Comparison of ENCODE assay signal across 1 cellular context in genomic region chr7:130277763-130278643, GRCh38.
TF ChIP-seq lines count a peak whose summit lies in the region.

No MANE protein-coding gene starts in this region.

TF ChIP-seq in IMR-90, 13 proteins besides CTCF, POLR2A, EP300 and RAD21:
- TF ChIP-seq RFX5 (IDR thresholded peaks at IDR 0.05; ENCODE audit: low read depth, low read length) (no peak), SMC3 (IDR thresholded peaks at IDR 0.05; ENCODE audit: low read depth, low read length) (peak; percentile 45), CEBPB (IDR thresholded peaks at IDR 0.05; ENCODE audit: low read depth, low read length) (peak; percentile 24; the same call in 1 of the 2 replicates), MAZ (IDR thresholded peaks at IDR 0.05; ENCODE audit: borderline replicate concordance, low read depth, low read length) (no peak)
